22 cellular contexts compared by ENCODE assay signal in the genomic region with DNA sequence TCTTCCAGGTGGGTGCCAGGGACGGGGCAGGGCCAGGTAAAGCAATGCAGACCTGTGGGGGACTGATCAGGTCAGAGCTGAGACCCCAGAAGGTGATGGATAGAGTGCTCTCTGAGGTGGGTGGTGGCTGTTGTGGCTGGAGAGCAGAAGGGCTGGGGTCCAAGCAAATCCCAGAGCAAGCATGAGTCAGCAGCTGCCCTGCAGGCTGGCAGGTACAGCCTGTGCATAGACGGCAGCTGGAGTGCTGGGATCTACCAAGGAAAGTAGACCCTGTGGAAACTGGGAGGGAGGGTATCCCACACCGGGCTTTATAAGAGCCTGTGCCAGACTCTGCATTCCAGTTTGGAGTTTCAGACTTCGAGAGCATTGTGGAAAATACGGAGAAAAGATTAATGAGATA. TPM values are rescaled to one million over a fixed set of nuclear protein-coding genes. Genes with fewer than 3 reads are reported as not detected.
DNase-seq lines count a peak whose midpoint lies in the region; ATAC-seq and TF ChIP-seq lines count a peak whose summit lies in the region.
"Had no signal": no experiment of that assay in that cellular context is flagged by ENCODE, and none has a peak within 500 bp of the region (broad histone marks: within the 10 kb centered on the region; RNA-seq: fewer than 3 reads in every experiment).

No MANE protein-coding gene starts in this region.

- TF ChIP-seq CTCF in GM23338 (conservative IDR thresholded peaks at IDR 0.05; ENCODE audit: low read depth in 2 of 2) (no peak), PC-3 (conservative IDR thresholded peaks at IDR 0.05; ENCODE audit: low read depth, low read length) (no peak), cardiac muscle cell (IDR thresholded peaks at IDR 0.05; ENCODE audit: low read depth, low read length) (no peak), nephron (IDR thresholded peaks at IDR 0.05; ENCODE audit: unreplicated experiment in 3 of 3) (no peak)

- H3K27me3 ChIP-seq in GM23338 (ENCODE audit: insufficient read depth): no peaks in the 10 kb centered on the region
- H3K27me3 ChIP-seq in PC-3 (ENCODE audit: low read length): no peaks in the 10 kb centered on the region
- no peaks in the 10 kb centered on the region for H3K27me3 ChIP-seq in cardiac muscle cell

- POLR2A ChIA-PET in PC-3 (lab: Charles Lee; ENCODE audit: unreplicated experiment): interaction anchor here (0.6 kb wide), 1 partner anchor 20 kb away, joined by 5 read pairs; no protein-coding TSS in a partner anchor

- H3K36me3 Mint-ChIP-seq in GM23338 (ENCODE audit: low read depth): no peaks in the 10 kb centered on the region
- H3K36me3 Mint-ChIP-seq in nephron (ENCODE audit: low read depth): no peaks in the 10 kb centered on the region
- H3K36me3 Mint-ChIP-seq: activated CD8-positive, alpha-beta memory T cell treated with anti-CD3 and anti-CD28 coated beads, Interleukin-2, amount 10 ng/mL, durations not matched to agents 7 days and 5 days; stimulated activated memory B cell treated with anti-CD40 and anti-IgM and Interleukin-4, amounts not matched to agents 10 μg/mL and 1 μg/mL and 100 μg/mL, for 72 hours had no signal

- CTCF ChIA-PET in PC-3 (lab: Charles Lee): interaction anchor here (0.5 kb wide), 1 partner anchor 15 kb away, joined by 3 read pairs; no protein-coding TSS in a partner anchor

- no peaks in the 10 kb centered on the region for H3K9me3 ChIP-seq in PC-3 (ENCODE audit: low read length)
- no peaks in the 10 kb centered on the region for H3K9me3 ChIP-seq in cardiac muscle cell (ENCODE audit: low read depth)
- H3K9me3 ChIP-seq: body of pancreas, neutrophil, upper lobe of right lung had no signal

- peaks cover 47% of the 10 kb centered on the region for H3K4me1 Mint-ChIP-seq in GM23338
- H3K4me1 Mint-ChIP-seq in nephron: peaks cover 54% of the 10 kb centered on the region

- H4K20me1 ChIP-seq in GM23338 (replicated peaks; ENCODE audit: insufficient read depth) (no peaks in the 10 kb centered on the region), PC-3 (ENCODE audit: low read length) (no peaks in the 10 kb centered on the region)

- H3K9ac ChIP-seq in PC-3 (ENCODE audit: low read length): no peak overlapping the region

- H3K79me2 ChIP-seq in GM23338 (replicated peaks; ENCODE audit: insufficient read depth): no peaks in the 10 kb centered on the region
- H3K79me2 ChIP-seq in PC-3 (ENCODE audit: low read length): no peaks in the 10 kb centered on the region

- peak overlapping the region; percentile 86 for H3K27ac Mint-ChIP-seq in GM23338
- H3K27ac Mint-ChIP-seq in nephron: peak overlapping the region; percentile 69 to 95 (median 74)
- H3K27ac Mint-ChIP-seq: activated CD8-positive, alpha-beta memory T cell treated with anti-CD3 and anti-CD28 coated beads, Interleukin-2, amount 10 ng/mL, durations not matched to agents 7 days and 5 days; stimulated activated memory B cell treated with anti-CD40 and anti-IgM and Interleukin-4, amounts not matched to agents 10 μg/mL and 1 μg/mL and 100 μg/mL, for 72 hours had no signal

- peaks cover 21% of the 10 kb centered on the region for H3K27me3 Mint-ChIP-seq in GM23338 (ENCODE audit: insufficient read depth, low read depth, poor library complexity)
- peaks cover 32% of the 10 kb centered on the region for H3K27me3 Mint-ChIP-seq in nephron (ENCODE audit: low read depth)

- no peaks in the 10 kb centered on the region for H3K9me3 Mint-ChIP-seq in GM23338
- no peaks in the 10 kb centered on the region for H3K9me3 Mint-ChIP-seq in nephron
- H3K9me3 Mint-ChIP-seq: stimulated activated memory B cell treated with anti-CD40 and anti-IgM and Interleukin-4, amounts not matched to agents 10 μg/mL and 1 μg/mL and 100 μg/mL, for 72 hours had no signal

- H3K4me3 ChIP-seq in GM23338 (peak overlapping the region; percentile 41; the same call in 1 of the 2 replicates), PC-3 (ENCODE audit: low read length) (no peak overlapping the region), cardiac muscle cell (peak overlapping the region; percentile 17)
- H3K4me3 ChIP-seq: body of pancreas, dorsolateral prefrontal cortex, upper lobe of right lung had no signal

- peaks cover 13% of the 10 kb centered on the region for H3F3A ChIP-seq in GM23338 (replicated peaks; ENCODE audit: low read depth)
- no peaks in the 10 kb centered on the region for H3F3A ChIP-seq in PC-3 (ENCODE audit: low read length, unreplicated experiment)

- intact Hi-C loops in PC-3 (cut with micrococcal nuclease): loop anchor here (5.0 kb wide), 1 partner anchor 71 kb away; a partner anchor contains a TSS

- ATAC-seq in GM23338 (peak; percentile 52), PC-3 (peak; percentile 70)
- ATAC-seq: activated CD8-positive, alpha-beta memory T cell treated with anti-CD3 and anti-CD28 coated beads, Interleukin-2, amount 10 ng/mL, durations not matched to agents 7 days and 5 days; body of pancreas; stimulated activated memory B cell treated with anti-CD40 and anti-IgM and Interleukin-4, amounts not matched to agents 10 μg/mL and 1 μg/mL and 100 μg/mL, for 72 hours; upper lobe of right lung had no signal

- H3K27ac ChIP-seq in GM23338 (ENCODE audit: low read depth): 0 out of 2 replicates have a peak overlapping the region, but pooled peaks have one; percentile 56
- 0 out of 2 replicates have a peak overlapping the region, but pooled peaks have one; percentile 29 for H3K27ac ChIP-seq in PC-3 (ENCODE audit: low read length)
- peak overlapping the region; percentile 97 for H3K27ac ChIP-seq in cardiac muscle cell
- H3K27ac ChIP-seq: body of pancreas, neutrophil, upper lobe of right lung had no signal

- no peaks in the 10 kb centered on the region for H3K36me3 ChIP-seq in GM23338 (ENCODE audit: insufficient read depth)
- no peaks in the 10 kb centered on the region for H3K36me3 ChIP-seq in PC-3 (ENCODE audit: low read depth, low read length)
- H3K36me3 ChIP-seq in cardiac muscle cell: no peaks in the 10 kb centered on the region
- H3K36me3 ChIP-seq: neutrophil, upper lobe of right lung had no signal

- no peak for DNase-seq in GM23338 (ENCODE audit: low spot score)
- peak; percentile 53 for DNase-seq in PC-3
- peak in 1 of 2 donors; percentile 50 for DNase-seq in cardiac muscle cell (ENCODE audit: low read depth in 1 of 2, low spot score in 1 of 2)
- no peak for DNase-seq in midbrain (lab: John Stamatoyannopoulos, UW)
- no peak for DNase-seq in GM19240 (ENCODE audit: insufficient read length, low spot score)
- no peak for DNase-seq in germinal center (ENCODE audit: low spot score)
- no peak for DNase-seq in NCI-H446 (lab: John Stamatoyannopoulos, UW)
- DNase-seq: activated CD8-positive, alpha-beta memory T cell treated with anti-CD3 and anti-CD28 coated beads, Interleukin-2, amount 10 ng/mL, durations not matched to agents 7 days and 5 days; activated naive CD4-positive, alpha-beta T cell; AML-193; body of pancreas; DMS153; Karpas-422; NCI-H1436; NCI-H446 treated with DMSO at 0.1 percent for 48 hours; upper lobe of right lung had no signal

- H3K4me1 ChIP-seq in GM23338 (ENCODE audit: insufficient read depth): peaks cover 27% of the 10 kb centered on the region
- peaks cover 20% of the 10 kb centered on the region for H3K4me1 ChIP-seq in PC-3 (ENCODE audit: insufficient read depth, low read length)
- H3K4me1 ChIP-seq in cardiac muscle cell (ENCODE audit: low read depth): peaks cover 49% of the 10 kb centered on the region
- H3K4me1 ChIP-seq: body of pancreas, upper lobe of right lung had no signal

- peak overlapping the region; percentile 76 for H3K4me2 ChIP-seq in GM23338
- peak overlapping the region; percentile 32 for H3K4me2 ChIP-seq in PC-3 (ENCODE audit: low read length)

- H3K4me3 Mint-ChIP-seq in GM23338 (peak overlapping the region; percentile 63), nephron (peak overlapping the region; percentile 67 to 91 (median 81))
- H3K4me3 Mint-ChIP-seq: activated CD8-positive, alpha-beta memory T cell treated with anti-CD3 and anti-CD28 coated beads, Interleukin-2, amount 10 ng/mL, durations not matched to agents 7 days and 5 days; stimulated activated memory B cell treated with anti-CD40 and anti-IgM and Interleukin-4, amounts not matched to agents 10 μg/mL and 1 μg/mL and 100 μg/mL, for 72 hours had no signal

- H3K9me2 ChIP-seq in GM23338 (ENCODE audit: insufficient read depth) (peaks cover 4% of the 10 kb centered on the region; the same call in 1 of the 2 replicates), PC-3 (replicated peaks; ENCODE audit: low read length) (no peaks in the 10 kb centered on the region)

- BruUV-seq in PC-3 (replicated peaks; lab: Mats Ljungman, UMichigan): no TSS peak

- peak overlapping the region; percentile 97 for H2AFZ ChIP-seq in GM23338
- peak overlapping the region; percentile 59 for H2AFZ ChIP-seq in PC-3 (ENCODE audit: low read length)

TF ChIP-seq in GM23338, 12 proteins besides CTCF, POLR2A, EP300 and RAD21 (continues in another document):
- TF ChIP-seq CREB1 (CRISPR knock-in tag; IDR thresholded peaks at IDR 0.05; ENCODE audit: low read depth) (no peak), JUNB (IDR thresholded peaks at IDR 0.05; ENCODE audit: unreplicated experiment) (no peak), EZH2phosphoT487 (IDR thresholded peaks at IDR 0.05; ENCODE audit: unreplicated experiment) (no peak), EZH2 (IDR thresholded peaks at IDR 0.05; ENCODE audit: low read depth, unreplicated experiment) (no peak)

RNA-seq across cellular contexts. Expression of a gene that starts 0.7 kb away (rescaled TPM):
- 3.3 and 4.5 TPM in 2 replicates for total RNA-seq in GM23338 (2014; rRNA removed; shearing (Covaris generic))
- polyA plus RNA-seq in GM23338 (2016; fragmentation: Nextera tagmentation; extraction: Ambion mirVana) (1.6 and 3.4 TPM in 2 replicates), cardiac muscle cell (41.6 and 46.7 TPM in 2 replicates)
- total RNA-seq in PC-3 (2014; rRNA removed) (0.51 and 1.6 TPM in 2 replicates), cardiac muscle cell (53.1 and 65.9 TPM in 2 replicates)
- total RNA-seq: T-helper 1 cell treated with Interleukin-12 subunit alpha and Interleukin-12 subunit beta and Interleukin-4 antibody, amounts not matched to agents 30 ng/mL and 1 ng/mL, for 36 hours; upper lobe of right lung had no signal
- polyA plus RNA-seq: fibroblast of lung had no signal

RNA-seq across cellular contexts. Expression of a gene that starts 7.7 kb away (rescaled TPM):
- total RNA-seq in GM23338 (2014; rRNA removed; shearing (Covaris generic)): 0.39 and 0.59 TPM in 2 replicates
- polyA plus RNA-seq in GM23338 (2016; fragmentation: Nextera tagmentation; extraction: Ambion mirVana) (not detected in 2 replicates), cardiac muscle cell (4.4 and 7.5 TPM in 2 replicates)
- total RNA-seq in PC-3 (2014; rRNA removed) (not detected in 2 replicates), cardiac muscle cell (3.6 and 14.1 TPM in 2 replicates)
- total RNA-seq: activated CD8-positive, alpha-beta memory T cell treated with anti-CD3 and anti-CD28 coated beads, Interleukin-2, amount 10 ng/mL, durations not matched to agents 7 days and 5 days; fibroblast of lung; T-helper 1 cell treated with Interleukin-12 subunit alpha and Interleukin-12 subunit beta and Interleukin-4 antibody, amounts not matched to agents 30 ng/mL and 1 ng/mL, for 36 hours; upper lobe of right lung had no signal
- polyA plus RNA-seq: fibroblast of lung had no signal

RNA-seq across cellular contexts. Expression of a gene that starts 20.0 kb away (rescaled TPM):
- total RNA-seq in GM23338 (2014; rRNA removed; shearing (Covaris generic)): 5.1 and 8.3 TPM in 2 replicates
- polyA plus RNA-seq in GM23338 (2016; fragmentation: Nextera tagmentation; extraction: Ambion mirVana) (4.1 and 6.0 TPM in 2 replicates), cardiac muscle cell (111 and 139 TPM in 2 replicates)
- total RNA-seq in PC-3 (2014; rRNA removed) (0.36 TPM in 1 of 2 replicates, not detected in the other), cardiac muscle cell (75.1 and 84.7 TPM in 2 replicates)
- total RNA-seq: body of pancreas had no signal

RNA-seq across cellular contexts. Expression of a gene that starts 25.4 kb away (rescaled TPM):
- 0.59 TPM in 1 of 2 replicates, not detected in the other for total RNA-seq in GM23338 (2014; rRNA removed; shearing (Covaris generic))
- polyA plus RNA-seq in GM23338 (2016; fragmentation: Nextera tagmentation; extraction: Ambion mirVana) (0.30 and 0.99 TPM in 2 replicates), cardiac muscle cell (3.2 and 5.8 TPM in 2 replicates)
- total RNA-seq in PC-3 (2014; rRNA removed) (0.52 and 3.6 TPM in 2 replicates), cardiac muscle cell (6.6 and 14.8 TPM in 2 replicates)
- polyA plus RNA-seq: fibroblast of lung had no signal

RNA-seq across cellular contexts. Expression of a gene that starts 40.0 kb away (rescaled TPM):
- total RNA-seq in GM23338 (2014; rRNA removed; shearing (Covaris generic)): 52.5 and 68.9 TPM in 2 replicates
- polyA plus RNA-seq in GM23338 (2016; fragmentation: Nextera tagmentation; extraction: Ambion mirVana) (93.1 and 94.2 TPM in 2 replicates), cardiac muscle cell (70.8 and 90.5 TPM in 2 replicates)
- total RNA-seq in PC-3 (2014; rRNA removed) (41.8 and 59.2 TPM in 2 replicates), cardiac muscle cell (56.3 and 88.7 TPM in 2 replicates)

Comparison
In these comparisons a context has a peak if more than half of its experiments do, and no peak if none do; other contexts are left out.
1. H3K27ac ChIP-seq: peak in every context shown above with its lines; median percentile 97 in cardiac muscle cell; 56 in GM23338; 29 in PC-3.